In the genomic region with DNA sequence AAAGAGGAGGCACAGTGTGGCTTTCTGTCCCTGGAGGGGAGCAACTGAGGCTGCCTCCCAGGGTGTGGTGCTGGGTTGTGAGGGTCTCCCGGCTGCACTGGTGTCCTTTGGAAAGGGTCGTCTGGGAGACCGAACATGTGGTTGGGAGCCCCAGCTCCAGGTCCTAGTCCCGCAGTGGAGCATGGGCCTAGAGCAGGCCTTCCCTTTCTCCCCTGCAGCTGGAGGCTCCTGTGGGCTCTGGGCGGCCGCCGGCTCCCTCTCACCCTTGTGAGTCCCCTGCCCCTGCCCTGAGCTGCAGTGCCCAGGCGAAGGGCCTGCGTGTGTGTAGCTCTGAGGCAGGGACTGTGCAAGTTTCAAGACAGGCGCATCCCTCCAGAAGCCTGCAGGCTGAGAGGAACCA, we compare ENCODE assay signal across 15 cellular contexts.
DNase-seq lines count a peak whose midpoint lies in the region; ATAC-seq and TF ChIP-seq lines count a peak whose summit lies in the region.
"Had no signal": no experiment of that assay in that cellular context is flagged by ENCODE, and none has a peak within 500 bp of the region (broad histone marks: within the 10 kb centered on the region; RNA-seq: fewer than 3 reads in every experiment).

No MANE protein-coding gene starts in this region.

- H3K36me3 ChIP-seq in RWPE2 (ENCODE audit: low read depth) (no peaks in the 10 kb centered on the region), lower lobe of right lung (no peaks in the 10 kb centered on the region), mammary epithelial cell (ENCODE audit: insufficient read depth, low read length) (no peaks in the 10 kb centered on the region)

- no peak overlapping the region for H2AFZ ChIP-seq in mammary epithelial cell (ENCODE audit: low read depth, low read length)

- WGBS in mammary epithelial cell (ENCODE audit: low coverage, missing lambda C conversion rate) = 60% methylated on average over 4 of the region's 10 CpGs

- H3K4me1 ChIP-seq in RWPE2 (ENCODE audit: insufficient read depth, poor library complexity, severe bottlenecking) (no peaks in the 10 kb centered on the region), lower lobe of right lung (no peaks in the 10 kb centered on the region), mammary epithelial cell (ENCODE audit: insufficient read depth, low read length) (no peaks in the 10 kb centered on the region)

- DNase-seq in cardiac septum (ENCODE audit: low spot score) (peak; percentile 38), left cardiac atrium (no peak), RWPE2 (ENCODE audit: low spot score) (peak; percentile 37), lower lobe of right lung (peak; percentile 22), NCI-H1694 treated with DMSO at 0.1 percent for 48 hours (lab: John Stamatoyannopoulos, UW) (no peak), mammary epithelial cell (no peak), SHP77 (lab: John Stamatoyannopoulos, UW) (no peak)
- no peak for DNase-seq in effector CD8-positive, alpha-beta T cell (lab: John Stamatoyannopoulos, UW)
- DNase-seq: 8988T; CD4-positive, alpha-beta T cell; DMS153; DMS79; GF-D8; HCEC 1CT had no signal

- in situ Hi-C loops in mammary epithelial cell (cut with MboI; ENCODE audit: low sequenced_read_pairs in 2 of 2) = no loop called here

- no peak overlapping the region for H3K27ac ChIP-seq in RWPE2 (ENCODE audit: poor library complexity, severe bottlenecking)
- no peak overlapping the region for H3K27ac ChIP-seq in lower lobe of right lung
- H3K27ac ChIP-seq in mammary epithelial cell (ENCODE audit: insufficient read depth, low read depth, low read length) = no peak overlapping the region
- H3K27ac ChIP-seq: C4-2B had no signal

- H3K9ac ChIP-seq in mammary epithelial cell (ENCODE audit: insufficient read depth, low read length) = no peak overlapping the region

- BruUV-seq in mammary epithelial cell (replicated peaks; lab: Mats Ljungman, UMichigan) = no TSS peak

- H3K4me2 ChIP-seq in mammary epithelial cell (ENCODE audit: insufficient read depth, low read depth, low read length) = no peak overlapping the region

- dilution Hi-C loops in mammary epithelial cell (cut with HindIII; ENCODE audit: low sequenced_read_pairs) = no loop called here

- TF ChIP-seq CTCF in RWPE2 (IDR thresholded peaks at IDR 0.05; ENCODE audit: poor library complexity, severe bottlenecking) = no peak
- no peak for TF ChIP-seq CTCF in lower lobe of right lung (IDR thresholded peaks at IDR 0.05)
- no peak for TF ChIP-seq CTCF in mammary epithelial cell (conservative IDR thresholded peaks at IDR 0.05 in 1 of 2, IDR thresholded peaks at IDR 0.05 in 1 of 2; ENCODE audit: extremely low read depth in 1 of 2, insufficient read depth in 1 of 2, low read depth in 1 of 2, low read length in 2 of 2)

- ATAC-seq in left cardiac atrium = no peak
- ATAC-seq in RWPE2 (ENCODE audit: low read depth) = no peak
- no peak for ATAC-seq in lower lobe of right lung

- H3K27me3 ChIP-seq in RWPE2 (ENCODE audit: insufficient read depth, poor library complexity, severe bottlenecking) (no peaks in the 10 kb centered on the region), lower lobe of right lung (ENCODE audit: low read depth) (no peaks in the 10 kb centered on the region), mammary epithelial cell (ENCODE audit: insufficient read depth, low read length) (no peaks in the 10 kb centered on the region)

- intact Hi-C loops in cardiac septum (cut with DNase I) = no loop called here
- intact Hi-C loops in left cardiac atrium (cut with DNase I) = no loop called here
- intact Hi-C loops in lower lobe of right lung (cut with DNase I) = no loop called here
- intact Hi-C loops in mammary epithelial cell (cut with micrococcal nuclease) = no loop called here

- H4K20me1 ChIP-seq in mammary epithelial cell (ENCODE audit: insufficient read depth, low read length) = no peaks in the 10 kb centered on the region

- H3K79me2 ChIP-seq in mammary epithelial cell (ENCODE audit: insufficient read depth, low read length) = no peaks in the 10 kb centered on the region

- H3K4me3 ChIP-seq in RWPE2 (ENCODE audit: severe bottlenecking) (no peak overlapping the region), lower lobe of right lung (no peak overlapping the region), mammary epithelial cell (replicated peaks in 1 of 3; ENCODE audit: insufficient read depth in 1 of 3, low read depth in 2 of 3, low read length in 3 of 3) (no peak overlapping the region)

- CTCF ChIA-PET in mammary epithelial cell (lab: Charles Lee; ENCODE audit: low non-redundant PET) = no interaction called here

- H3K9me3 ChIP-seq in RWPE2 (ENCODE audit: severe bottlenecking) (no peaks in the 10 kb centered on the region), lower lobe of right lung (no peaks in the 10 kb centered on the region), mammary epithelial cell (replicated peaks; ENCODE audit: insufficient read depth, low read length) (peaks cover 61% of the 10 kb centered on the region)

Comparison
In these comparisons a context has a peak if more than half of its experiments do, and no peak if none do; other contexts are left out.
1. DNase-seq: peak in cardiac septum (single experiment), RWPE2 (single experiment) and lower lobe of right lung (single experiment); none in left cardiac atrium (single experiment), effector CD8-positive, alpha-beta T cell (single experiment), NCI-H1694 treated with DMSO at 0.1 percent for 48 hours (single experiment), mammary epithelial cell (single experiment) and SHP77 (0 of 2).